Comparison of ENCODE assay signal across 27 cellular contexts in genomic region chr3:71593106-71593505, GRCh38.
"Had no signal": no experiment of that assay in that cellular context is flagged by ENCODE, and none has a peak within 500 bp of the region (broad histone marks: within the 10 kb centered on the region; RNA-seq: fewer than 3 reads in every experiment).

No MANE protein-coding gene starts in this region.

- H3K9me3 Mint-ChIP-seq: stimulated activated effector memory CD8-positive, alpha-beta T cell treated with anti-CD3 and anti-CD28 coated beads, Interleukin-12 subunit alpha, Interleukin-12 subunit beta, amount 100 ng/mL, for 72 hours; stimulated activated memory B cell treated with anti-CD40 and anti-IgM and Interleukin-4, amounts not matched to agents 10 μg/mL and 1 μg/mL and 100 μg/mL, for 72 hours; stimulated activated naive CD8-positive, alpha-beta T cell treated with anti-CD3 and anti-CD28 coated beads, Interleukin-15, Interleukin-2, amounts not matched to agents 100 ng/mL and 50 ng/mL, for 24 hours had no signal

- H3K36me3 ChIP-seq: stomach, suprapubic skin, thoracic aorta, thyroid gland, tibial artery, tibial nerve, transverse colon, upper lobe of left lung, upper lobe of right lung, uterus, vagina had no signal

- H3K4me3 ChIP-seq: stomach, suprapubic skin, testis, thoracic aorta, thyroid gland, tibial artery, tibial nerve, transverse colon, upper lobe of left lung, upper lobe of right lung, uterus, vagina had no signal

- H3K4me1 Mint-ChIP-seq: stimulated activated memory B cell treated with anti-CD40 and anti-IgM and Interleukin-4, amounts not matched to agents 10 μg/mL and 1 μg/mL and 100 μg/mL, for 72 hours had no signal

- H3K9me3 ChIP-seq: stomach, suprapubic skin, testis, thoracic aorta, thyroid gland, tibial artery, tibial nerve, transverse colon, upper lobe of left lung, upper lobe of right lung, uterus, vagina had no signal

- H3K36me3 Mint-ChIP-seq: stimulated activated effector memory CD8-positive, alpha-beta T cell treated with anti-CD3 and anti-CD28 coated beads, Interleukin-12 subunit alpha, Interleukin-12 subunit beta, amount 100 ng/mL, for 72 hours; stimulated activated memory B cell treated with anti-CD40 and anti-IgM and Interleukin-4, amounts not matched to agents 10 μg/mL and 1 μg/mL and 100 μg/mL, for 72 hours had no signal

- H3K4me1 ChIP-seq: stomach, suprapubic skin, testis, thyroid gland, tibial nerve, transverse colon, upper lobe of left lung, upper lobe of right lung, uterus, vagina had no signal

- H3K4me3 Mint-ChIP-seq: stimulated activated effector memory CD8-positive, alpha-beta T cell treated with anti-CD3 and anti-CD28 coated beads, Interleukin-12 subunit alpha, Interleukin-12 subunit beta, amount 100 ng/mL, for 72 hours; stimulated activated memory B cell treated with anti-CD40 and anti-IgM and Interleukin-4, amounts not matched to agents 10 μg/mL and 1 μg/mL and 100 μg/mL, for 72 hours; stimulated activated naive B cell treated with anti-CD40 and anti-IgM and Interleukin-4, amounts not matched to agents 10 μg/mL and 1 μg/mL and 100 μg/mL, for 72 hours; stimulated activated naive CD8-positive, alpha-beta T cell treated with anti-CD3 and anti-CD28 coated beads, Interleukin-15, amount 100 ng/mL, for 72 hours; stimulated activated naive CD8-positive, alpha-beta T cell treated with anti-CD3 and anti-CD28 coated beads, Interleukin-15, Interleukin-2, amounts not matched to agents 100 ng/mL and 50 ng/mL, for 24 hours; type B pancreatic cell had no signal

- H3K27me3 Mint-ChIP-seq: stimulated activated naive B cell treated with anti-CD40 and anti-IgM and Interleukin-4, amounts not matched to agents 10 μg/mL and 1 μg/mL and 100 μg/mL, for 72 hours; stimulated activated naive CD8-positive, alpha-beta T cell treated with anti-CD3 and anti-CD28 coated beads, Interleukin-15, amount 100 ng/mL, for 72 hours; stimulated activated naive CD8-positive, alpha-beta T cell treated with anti-CD3 and anti-CD28 coated beads, Interleukin-15, Interleukin-2, amounts not matched to agents 100 ng/mL and 50 ng/mL, for 24 hours; type B pancreatic cell had no signal

- H3K27ac ChIP-seq: stomach, suprapubic skin, testis, thoracic aorta, thyroid gland, tibial artery, tibial nerve, transverse colon, upper lobe of left lung, upper lobe of right lung, uterus, vagina had no signal

- H3K27me3 ChIP-seq: stomach, suprapubic skin, testis, thyroid gland, tibial artery, tibial nerve, transverse colon, upper lobe of left lung, upper lobe of right lung, uterus, vagina had no signal

- H3K27ac Mint-ChIP-seq: stimulated activated effector memory CD8-positive, alpha-beta T cell treated with anti-CD3 and anti-CD28 coated beads, Interleukin-12 subunit alpha, Interleukin-12 subunit beta, amount 100 ng/mL, for 72 hours; stimulated activated memory B cell treated with anti-CD40 and anti-IgM and Interleukin-4, amounts not matched to agents 10 μg/mL and 1 μg/mL and 100 μg/mL, for 72 hours; stimulated activated naive B cell treated with anti-CD40 and anti-IgM and Interleukin-4, amounts not matched to agents 10 μg/mL and 1 μg/mL and 100 μg/mL, for 72 hours; stimulated activated naive CD8-positive, alpha-beta T cell treated with anti-CD3 and anti-CD28 coated beads, Interleukin-15, amount 100 ng/mL, for 72 hours; stimulated activated naive CD8-positive, alpha-beta T cell treated with anti-CD3 and anti-CD28 coated beads, Interleukin-15, Interleukin-2, amounts not matched to agents 100 ng/mL and 50 ng/mL, for 24 hours; type B pancreatic cell had no signal

- DNase-seq: stimulated activated CD4-positive, alpha-beta T cell treated with anti-CD3 and anti-CD28 coated beads, Interleukin-2, amount 100 ng/mL, for 48 hours; stimulated activated CD4-positive, alpha-beta T cell treated with anti-CD3 and anti-CD28 coated beads, Interleukin-4, amount 100 ng/mL, for 1 hour; stimulated activated CD4-positive, alpha-beta T cell treated with anti-CD3 and anti-CD28 coated beads, Interleukin-4, amount 100 ng/mL, for 24 hours; stimulated activated CD4-positive, alpha-beta T cell treated with anti-CD3 and anti-CD28 coated beads, Interleukin-4, amount 100 ng/mL, for 4 hours; stimulated activated CD8-positive, alpha-beta memory T cell treated with anti-CD3 and anti-CD28 coated beads, Interleukin-4, amount 100 ng/mL, for 48 hours; stimulated activated naive B cell treated with anti-CD40 and anti-IgM and Interleukin-4, amounts not matched to agents 10 μg/mL and 1 μg/mL and 100 μg/mL, for 72 hours; stimulated activated naive CD4-positive, alpha-beta T cell; stimulated activated naive CD4-positive, alpha-beta T cell treated with Interleukin-2 at 50 U/mL for 16 hours; stimulated activated naive CD8-positive, alpha-beta T cell treated with anti-CD3 and anti-CD28 coated beads, Interleukin-15, amount 100 ng/mL, for 72 hours; stimulated activated naive CD8-positive, alpha-beta T cell treated with anti-CD3 and anti-CD28 coated beads, Interleukin-15, Interleukin-2, amounts not matched to agents 100 U/mL and 50 U/mL, for 24 hours; stomach; substantia nigra; testis; thyroid gland; tibial artery; transverse colon; upper lobe of left lung; upper lobe of right lung; uterus had no signal
